1 cellular context compared by ENCODE assay signal in the genomic region with DNA sequence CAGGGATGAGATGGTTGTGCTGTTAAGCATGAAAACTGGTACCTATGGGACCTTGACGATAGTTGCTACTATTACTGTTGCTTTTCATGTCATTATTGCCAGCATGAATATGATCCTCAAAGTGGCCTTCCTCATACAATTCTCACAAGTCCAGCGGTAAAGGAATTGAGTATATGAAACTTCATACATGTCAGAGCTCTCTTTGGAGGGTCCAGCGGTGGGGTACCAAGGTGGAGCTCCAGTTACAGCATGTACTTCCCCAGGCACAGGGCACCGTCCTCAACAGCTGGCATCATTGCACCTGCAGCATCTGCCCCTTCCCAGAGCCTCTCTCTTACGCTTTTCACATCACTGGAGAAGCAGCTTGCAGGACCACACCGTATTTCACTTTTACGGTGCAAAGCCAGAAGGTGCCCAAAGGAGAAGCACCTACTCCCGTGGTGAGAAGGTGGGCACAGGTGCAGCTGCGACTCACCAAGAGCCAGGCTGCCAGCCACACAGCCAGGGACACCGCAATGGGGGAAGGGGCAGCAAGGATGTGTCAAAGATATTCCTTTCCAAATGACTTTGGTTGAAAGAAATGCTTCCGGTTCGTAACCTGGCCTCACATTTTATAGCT.
TF ChIP-seq lines count a peak whose summit lies in the region.

No MANE protein-coding gene starts in this region.

TF ChIP-seq in H1, 55 proteins besides CTCF, POLR2A, EP300 and RAD21 (continued from another document):
- TF ChIP-seq, protein P1, sequence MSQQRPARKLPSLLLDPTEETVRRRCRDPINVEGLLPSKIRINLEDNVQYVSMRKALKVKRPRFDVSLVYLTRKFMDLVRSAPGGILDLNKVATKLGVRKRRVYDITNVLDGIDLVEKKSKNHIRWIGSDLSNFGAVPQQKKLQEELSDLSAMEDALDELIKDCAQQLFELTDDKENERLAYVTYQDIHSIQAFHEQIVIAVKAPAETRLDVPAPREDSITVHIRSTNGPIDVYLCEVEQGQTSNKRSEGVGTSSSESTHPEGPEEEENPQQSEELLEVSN (IDR thresholded peaks at IDR 0.05) = no peak
- TF ChIP-seq HDAC6 (IDR thresholded peaks at IDR 0.05; ENCODE audit: low read depth, low read length) = no peak
- no peak for TF ChIP-seq YY1 (IDR thresholded peaks at IDR 0.05; ENCODE audit: low read depth, low read length)
